8 cellular contexts compared by ENCODE assay signal in genomic region chr9:91421022-91421765, GRCh38. TPM values are rescaled to one million over a fixed set of nuclear protein-coding genes. Genes with fewer than 3 reads are reported as not detected.
DNase-seq lines count a peak whose midpoint lies in the region; TF ChIP-seq lines count a peak whose summit lies in the region.

No MANE protein-coding gene starts in this region.

- H3K9me3 ChIP-seq in AG04450 (ENCODE audit: control insufficient read depth, insufficient read depth, low read length) (no peaks in the 10 kb centered on the region; the same call in 1 of the 2 replicates), HEK293 (ENCODE audit: control insufficient read depth, insufficient read depth, low read depth, low read length) (no peaks in the 10 kb centered on the region), ascending aorta (no peaks in the 10 kb centered on the region), iPS-15b (ENCODE audit: control insufficient read depth, insufficient read depth, low read length) (no peaks in the 10 kb centered on the region)

- CTCF ChIA-PET in AG04450 (lab: Charles Lee): interaction anchor here (0.6 to 2.9 kb wide), 12 partner anchors 11 to 506 kb away, joined by 3 to 19 read pairs (median 3); no protein-coding TSS in a partner anchor
- CTCF ChIA-PET in HEK293 (lab: Yijun Ruan, JAX): interaction anchor here (0.6 to 2.0 kb wide), 8 partner anchors 27 to 507 kb away, joined by 3 to 10 read pairs (median 4); no protein-coding TSS in a partner anchor

- POLR2A ChIA-PET in AG04450 (lab: Yijun Ruan, JAX) (interaction anchor here (0.7 kb wide), 1 partner anchor 384 kb away, joined by 3 read pairs; no protein-coding TSS in a partner anchor), HEK293 (lab: Yijun Ruan, JAX) (interaction anchor here (0.7 to 1.7 kb wide), 3 partner anchors 94 to 355 kb away, joined by 4 to 8 read pairs (median 6); no protein-coding TSS in a partner anchor)

- H3K4me1 ChIP-seq in HEK293 (ENCODE audit: control insufficient read depth, insufficient read depth, low read length): peaks cover 8% of the 10 kb centered on the region; the same call in 1 of the 2 replicates
- peaks cover 0 to 24% of the 10 kb centered on the region in 2 donors for H3K4me1 ChIP-seq in ascending aorta
- H3K4me1 ChIP-seq in iPS-15b (ENCODE audit: control insufficient read depth, insufficient read depth, low read length): peaks cover 6% of the 10 kb centered on the region

- intact Hi-C loops in ascending aorta (cut with DNase I): loop anchor here (1.0 to 10.0 kb wide), 2 partner anchors 457 to 1316 kb away; no protein-coding TSS in a partner anchor

- TF ChIP-seq CTCF in AG04450 (IDR thresholded peaks at IDR 0.05; ENCODE audit: low read depth, low read length) (peak; percentile 62), HEK293 (tag by site-specific recombination; IDR thresholded peaks at IDR 0.05) (0 out of 2 replicates have a peak, but pooled peaks have one; percentile 34), ascending aorta (IDR thresholded peaks at IDR 0.05) (peak in 2 of 3 experiments; percentile 35 to 61)

- H3K9ac ChIP-seq in iPS-15b (ENCODE audit: low read depth, low read length): no peak overlapping the region

- H3K36me3 ChIP-seq in HEK293 (ENCODE audit: control insufficient read depth in 2 of 2, insufficient read depth in 1 of 2, low read length in 2 of 2) (no peaks in the 10 kb centered on the region), ascending aorta (no peaks in the 10 kb centered on the region), iPS-15b (ENCODE audit: control insufficient read depth, insufficient read depth, low read length) (no peaks in the 10 kb centered on the region)

- H3K4me3 ChIP-seq in AG04450 (ENCODE audit: low read depth, low read length) (peak overlapping the region; percentile 94), HEK293 (ENCODE audit: low read depth, low read length) (peak overlapping the region; percentile 76), ascending aorta (peak overlapping the region; percentile 83 to 86), iPS-15b (ENCODE audit: low read depth, low read length) (peak overlapping the region; percentile 73), skeletal muscle cell (ENCODE audit: low read depth, low read length) (peak overlapping the region; percentile 76)

- DNase-seq in AG04450 (ENCODE audit: low read depth, low spot score) (no peak), ascending aorta (ENCODE audit: low spot score in 2 of 2) (peak in 1 of 2 donors; percentile 70), skeletal muscle cell (ENCODE audit: low read depth) (no peak), activated gamma-delta T cell treated with Interleukin-2 at 50 U/mL for 16 hours (no peak), NCI-H345 (lab: John Stamatoyannopoulos, UW) (no peak), NCI-H2171 treated with DMSO at 0.1 percent for 48 hours (lab: John Stamatoyannopoulos, UW) (no peak)

- peak overlapping the region; percentile 92 for H3K27ac ChIP-seq in AG04450 (ENCODE audit: low read depth, low read length)
- H3K27ac ChIP-seq in HEK293 (ENCODE audit: extremely low read depth, low read depth, low read length): no peak overlapping the region; the same call in 1 of the 2 replicates
- peak overlapping the region; percentile 94 to 95 for H3K27ac ChIP-seq in ascending aorta

- no peaks in the 10 kb centered on the region for H3K27me3 ChIP-seq in AG04450 (ENCODE audit: control insufficient read depth, insufficient read depth, low read length)
- H3K27me3 ChIP-seq in ascending aorta: no peaks in the 10 kb centered on the region
- H3K27me3 ChIP-seq in iPS-15b (ENCODE audit: control insufficient read depth, insufficient read depth, low read length): peaks cover 46% of the 10 kb centered on the region

TF ChIP-seq in HEK293, 187 proteins besides CTCF, POLR2A, EP300 and RAD21 (continues in another document):
- TF ChIP-seq FEZF1 (tag by site-specific recombination; IDR thresholded peaks at IDR 0.05) (no peak), GLIS1 (tag by site-specific recombination; IDR thresholded peaks at IDR 0.05) (peak; percentile 47), GFI1B (tag by site-specific recombination; IDR thresholded peaks at IDR 0.05) (no peak), ZNF670 (tag by site-specific recombination; IDR thresholded peaks at IDR 0.05; ENCODE audit: low read depth) (no peak), ZNF830 (tag by site-specific recombination; IDR thresholded peaks at IDR 0.05; ENCODE audit: low read depth) (no peak), ZNF624 (tag by site-specific recombination; IDR thresholded peaks at IDR 0.05) (no peak), ZFP3 (tag by site-specific recombination; IDR thresholded peaks at IDR 0.05; ENCODE audit: low read depth) (no peak), MEIS1 (CRISPR knock-in tag; IDR thresholded peaks at IDR 0.05; ENCODE audit: borderline replicate concordance) (no peak), ZNF843 (tag by site-specific recombination; IDR thresholded peaks at IDR 0.05) (no peak), ZNF660 (tag by site-specific recombination; IDR thresholded peaks at IDR 0.05) (no peak), ZNF548 (tag by site-specific recombination; IDR thresholded peaks at IDR 0.05) (no peak), GLIS2 (tag by site-specific recombination; IDR thresholded peaks at IDR 0.05) (peak; percentile 92), ZNF221 (tag by site-specific recombination; IDR thresholded peaks at IDR 0.05; ENCODE audit: borderline replicate concordance) (no peak), WT1 (tag by site-specific recombination; IDR thresholded peaks at IDR 0.05) (no peak), ZNF133 (tag by site-specific recombination; IDR thresholded peaks at IDR 0.05) (no peak), ZNF202 (tag by site-specific recombination; IDR thresholded peaks at IDR 0.05; ENCODE audit: borderline replicate concordance) (no peak), ZNF658 (tag by site-specific recombination; IDR thresholded peaks at IDR 0.05) (no peak), ZFP69B (tag by site-specific recombination; IDR thresholded peaks at IDR 0.05) (no peak), PRDM1 (tag by site-specific recombination; IDR thresholded peaks at IDR 0.05) (no peak), ZNF530 (tag by site-specific recombination; IDR thresholded peaks at IDR 0.05; ENCODE audit: low read depth) (no peak), PATZ1 (tag by site-specific recombination; IDR thresholded peaks at IDR 0.05) (0 out of 2 replicates have a peak, but pooled peaks have one; percentile 31), ZNF776 (tag by site-specific recombination; IDR thresholded peaks at IDR 0.05; ENCODE audit: borderline replicate concordance) (no peak), ZBTB26 (tag by site-specific recombination; optimal IDR thresholded peaks at IDR 0.05) (peak; percentile 42), ZNF114 (tag by site-specific recombination; IDR thresholded peaks at IDR 0.05) (no peak), SP3 (tag by site-specific recombination; IDR thresholded peaks at IDR 0.05) (peak; percentile 28; the same call in 1 of the 2 replicates), GLI2 (tag by site-specific recombination; IDR thresholded peaks at IDR 0.05; ENCODE audit: borderline replicate concordance, low read depth) (no peak), ZNF580 (tag by site-specific recombination; IDR thresholded peaks at IDR 0.05) (no peak), GLI4 (tag by site-specific recombination; IDR thresholded peaks at IDR 0.05) (no peak)
- TF ChIP-seq, protein P1, sequence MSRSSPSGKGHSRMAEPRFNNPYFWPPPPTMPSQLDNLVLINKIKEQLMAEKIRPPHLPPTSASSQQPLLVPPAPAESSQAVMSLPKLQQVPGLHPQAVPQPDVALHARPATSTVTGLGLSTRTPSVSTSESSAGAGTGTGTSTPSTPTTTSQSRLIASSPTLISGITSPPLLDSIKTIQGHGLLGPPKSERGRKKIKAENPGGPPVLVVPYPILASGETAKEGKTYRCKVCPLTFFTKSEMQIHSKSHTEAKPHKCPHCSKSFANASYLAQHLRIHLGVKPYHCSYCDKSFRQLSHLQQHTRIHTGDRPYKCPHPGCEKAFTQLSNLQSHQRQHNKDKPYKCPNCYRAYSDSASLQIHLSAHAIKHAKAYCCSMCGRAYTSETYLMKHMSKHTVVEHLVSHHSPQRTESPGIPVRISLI (tag by site-specific recombination; IDR thresholded peaks at IDR 0.05): no peak

RNA-seq across cellular contexts. Expression of gene NFIL3, which starts 2.4 kb away (rescaled TPM):
- 30.2 and 30.3 TPM in 2 replicates for polyA plus RNA-seq in AG04450 (2011; rRNA removed)
- polyA minus RNA-seq in AG04450 (2011; rRNA and poly(A)+ RNA removed): 23.6 and 32.1 TPM in 2 replicates
- 27.5 TPM for total RNA-seq in ascending aorta

RNA-seq across cellular contexts. Expression of gene AUH, which starts 59.5 kb away (rescaled TPM):
- 6.7 and 9.1 TPM in 2 replicates for polyA plus RNA-seq in AG04450 (2011; rRNA removed)
- polyA minus RNA-seq in AG04450 (2011; rRNA and poly(A)+ RNA removed): 4.2 and 8.1 TPM in 2 replicates
- 46.2 TPM for total RNA-seq in ascending aorta
